Comparison of ENCODE assay signal across 11 cellular contexts in the genomic region with DNA sequence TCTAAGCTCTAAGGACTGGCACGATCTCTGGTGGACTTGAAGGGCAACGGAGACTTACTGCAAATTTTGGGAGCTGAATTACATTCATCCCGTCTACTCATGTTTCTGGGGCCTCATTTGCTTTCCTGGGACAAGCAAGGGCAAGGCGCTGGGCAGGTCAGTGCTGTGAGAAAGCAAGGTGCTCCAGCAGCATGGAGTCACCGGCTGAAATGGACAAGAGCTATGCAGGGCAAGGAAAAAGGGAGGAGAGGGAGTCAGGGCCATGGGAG. TPM values are rescaled to one million over a fixed set of nuclear protein-coding genes. Genes with fewer than 3 reads are reported as not detected.
DNase-seq lines count a peak whose midpoint lies in the region; ATAC-seq and TF ChIP-seq lines count a peak whose summit lies in the region.
"Had no signal": no experiment of that assay in that cellular context is flagged by ENCODE, and none has a peak within 500 bp of the region (broad histone marks: within the 10 kb centered on the region; RNA-seq: fewer than 3 reads in every experiment).

No MANE protein-coding gene starts in this region.

- no peak overlapping the region for H2AFZ ChIP-seq in mesenchymal stem cell (ENCODE audit: low read depth, low read length)

- no peaks in the 10 kb centered on the region for H3K79me1 ChIP-seq in mesenchymal stem cell (replicated peaks; ENCODE audit: low read length, poor library complexity, severe bottlenecking)

- no peak overlapping the region for H2BK15ac ChIP-seq in mesenchymal stem cell (ENCODE audit: low read depth, poor library complexity, severe bottlenecking)

- no peak overlapping the region for H3K9ac ChIP-seq in mesenchymal stem cell (ENCODE audit: low read length)

- peak overlapping the region; percentile 99 for H3K27ac Mint-ChIP-seq in activated naive CD4-positive, alpha-beta T cell treated with anti-CD3 and anti-CD28 coated beads, Interleukin-2, amount 50 U/mL, for 24 hours

- H2BK120ac ChIP-seq in mesenchymal stem cell (ENCODE audit: low read depth, low read length), result no peak overlapping the region

- peak overlapping the region; percentile 7 for H2BK12ac ChIP-seq in mesenchymal stem cell (ENCODE audit: low read length in 2 of 2)

- H3K23ac ChIP-seq in mesenchymal stem cell (ENCODE audit: low read length in 2 of 2), result no peak overlapping the region

- no peaks in the 10 kb centered on the region for H3K9me3 ChIP-seq in mesenchymal stem cell (ENCODE audit: control insufficient read depth, low read length)
- no peaks in the 10 kb centered on the region for H3K9me3 ChIP-seq in thyroid gland
- no peaks in the 10 kb centered on the region for H3K9me3 ChIP-seq in HAP-1

- H3K4me2 ChIP-seq in mesenchymal stem cell (ENCODE audit: low read length, poor library complexity, severe bottlenecking), result no peak overlapping the region

- in situ Hi-C loops in HAP-1 (cut with MboI; ENCODE audit: low sequenced_read_pairs), result no loop called here

- H3K18ac ChIP-seq in mesenchymal stem cell (ENCODE audit: low read depth in 1 of 2, low read length in 2 of 2), result peak overlapping the region; percentile 30 to 63

- H3K14ac ChIP-seq in mesenchymal stem cell (ENCODE audit: low read length in 2 of 2), result no peak overlapping the region

- H3K27ac ChIP-seq in mesenchymal stem cell (ENCODE audit: low read length, poor library complexity, severe bottlenecking) (no peak overlapping the region), thyroid gland (peak overlapping the region in 2 of 3 donors; percentile 38 to 52)

- peaks cover 100% of the 10 kb centered on the region for H3K4me1 Mint-ChIP-seq in activated naive CD4-positive, alpha-beta T cell treated with anti-CD3 and anti-CD28 coated beads, Interleukin-2, amount 50 U/mL, for 24 hours

- peak overlapping the region; percentile 85 for H3K4me3 Mint-ChIP-seq in activated naive CD4-positive, alpha-beta T cell treated with anti-CD3 and anti-CD28 coated beads, Interleukin-2, amount 50 U/mL, for 24 hours

- peak overlapping the region in 1 of 2 experiments; percentile 80 for H3K4ac ChIP-seq in mesenchymal stem cell (ENCODE audit: low read depth in 1 of 2, low read length in 2 of 2)

- H3K27me3 ChIP-seq in mesenchymal stem cell (ENCODE audit: control insufficient read depth in 1 of 2, insufficient read depth in 1 of 2, low read length in 2 of 2) (no peaks in the 10 kb centered on the region), thyroid gland (no peaks in the 10 kb centered on the region), HAP-1 (ENCODE audit: low read depth) (no peaks in the 10 kb centered on the region)

- TF ChIP-seq CTCF in thyroid gland (IDR thresholded peaks at IDR 0.05), result no peak

- no peak for DNase-seq in activated naive CD4-positive, alpha-beta T cell treated with Interleukin-2 at 50 U/mL for 16 hours
- peak; percentile 19 to 22 for DNase-seq in activated T-cell treated with anti-CD3 and anti-CD28 coated beads, Interleukin-2, amount 50 U/mL, for 48 hours
- DNase-seq in mesenchymal stem cell, result no peak
- DNase-seq in thyroid gland, result no peak
- DNase-seq in AML-193 (lab: John Stamatoyannopoulos, UW), result no peak
- DNase-seq in HAP-1 (ENCODE audit: low spot score in 2 of 2), result no peak
- DNase-seq: activated CD4-positive, CD25-positive, alpha-beta regulatory T cell; kidney glomerular epithelial cell had no signal

- peaks cover 1% of the 10 kb centered on the region for H3K4me1 ChIP-seq in mesenchymal stem cell (ENCODE audit: control insufficient read depth, insufficient read depth, low read depth, low read length)
- H3K4me1 ChIP-seq in thyroid gland, result peaks cover 4 to 45% of the 10 kb centered on the region in 2 donors
- H3K4me1 ChIP-seq in HAP-1, result peaks cover 23% of the 10 kb centered on the region

- WGBS in mesenchymal stem cell, result 86% methylated on average over 5 of the region's 5 CpGs
- 76 to 78% methylated on average over 5 of the region's 5 CpGs for WGBS in thyroid gland, 2 donors

- H3K4me3 ChIP-seq in mesenchymal stem cell (ENCODE audit: insufficient read depth in 1 of 2, low read depth in 1 of 2, low read length in 2 of 2) (no peak overlapping the region), thyroid gland (replicated peaks in 1 of 3) (no peak overlapping the region), HAP-1 (no peak overlapping the region)

- peak overlapping the region; percentile 12 for H4K91ac ChIP-seq in mesenchymal stem cell (ENCODE audit: low read length)

- H3K9me3 Mint-ChIP-seq in activated naive CD4-positive, alpha-beta T cell treated with anti-CD3 and anti-CD28 coated beads, Interleukin-2, amount 50 U/mL, for 24 hours, result no peaks in the 10 kb centered on the region

- no peak for ATAC-seq in HG03139 (IDR thresholded peaks at IDR 0.05; ENCODE audit: unreplicated experiment)

- no peak overlapping the region for H2BK5ac ChIP-seq in mesenchymal stem cell (ENCODE audit: low read depth, low read length, poor library complexity, severe bottlenecking)

- intact Hi-C loops in thyroid gland (cut with DNase I), result no loop called here

- no peak for TF ChIP-seq POLR2A in thyroid gland (IDR thresholded peaks at IDR 0.05)

- H2AK5ac ChIP-seq in mesenchymal stem cell (ENCODE audit: low read length, severe bottlenecking), result no peak overlapping the region

- H3K36me3 ChIP-seq in mesenchymal stem cell (ENCODE audit: control insufficient read depth in 1 of 2, insufficient read depth in 2 of 2, low read depth in 1 of 2, low read length in 2 of 2) (no peaks in the 10 kb centered on the region), thyroid gland (no peaks in the 10 kb centered on the region), HAP-1 (replicated peaks) (no peaks in the 10 kb centered on the region)

- no peaks in the 10 kb centered on the region for H3K36me3 Mint-ChIP-seq in activated naive CD4-positive, alpha-beta T cell treated with anti-CD3 and anti-CD28 coated beads, Interleukin-2, amount 50 U/mL, for 24 hours

- H3K27me3 Mint-ChIP-seq in activated naive CD4-positive, alpha-beta T cell treated with anti-CD3 and anti-CD28 coated beads, Interleukin-2, amount 50 U/mL, for 24 hours, result no peaks in the 10 kb centered on the region

- H4K8ac ChIP-seq in mesenchymal stem cell (ENCODE audit: low read length), result peak overlapping the region; percentile 16

RNA-seq across cellular contexts. Expression of a gene that starts 25.6 kb away (rescaled TPM):
- polyA plus RNA-seq in mesenchymal stem cell (2013, experiment 1 of 2), result 12.2 TPM
- polyA plus RNA-seq in mesenchymal stem cell (2013, experiment 2 of 2), result 12.6 TPM
- total RNA-seq in thyroid gland, result 10 to 100 TPM in 3 of 4 donors, 1 to 10 TPM in 1; 8.7 to 26.7 (median 19.9) TPM
- total RNA-seq: HT-29 had no signal

Comparison
In these comparisons a context has a peak if more than half of its experiments do, and no peak if none do; other contexts are left out.
1. DNase-seq: peak in activated T-cell treated with anti-CD3 and anti-CD28 coated beads, Interleukin-2, amount 50 U/mL, for 48 hours (2 of 2); none in activated naive CD4-positive, alpha-beta T cell treated with Interleukin-2 at 50 U/mL for 16 hours (single experiment), mesenchymal stem cell (single experiment), thyroid gland (0 of 2), AML-193 (0 of 2) and HAP-1 (0 of 2).